Comparison of ENCODE assay signal across 8 cellular contexts in genomic region chr12:47990351-47991105, GRCh38. TPM values are rescaled to one million over a fixed set of nuclear protein-coding genes. Genes with fewer than 3 reads are reported as not detected.
DNase-seq lines count a peak whose midpoint lies in the region; ATAC-seq and TF ChIP-seq lines count a peak whose summit lies in the region.

No MANE protein-coding gene starts in this region.

- peaks cover 6% of the 10 kb centered on the region for H3K27me3 Mint-ChIP-seq in brain

- ATAC-seq in GM18517 (IDR thresholded peaks at IDR 0.05; ENCODE audit: unreplicated experiment) (peak; percentile 98), HG02623 (IDR thresholded peaks at IDR 0.05; ENCODE audit: unreplicated experiment) (peak; percentile 93)

- TF ChIP-seq POLR2A in suprapubic skin (IDR thresholded peaks at IDR 0.05) = no peak
- no peak for TF ChIP-seq POLR2A in uterus (IDR thresholded peaks at IDR 0.05)

- TF ChIP-seq CTCF in brain (conservative IDR thresholded peaks at IDR 0.05) = no peak
- no peak for TF ChIP-seq CTCF in suprapubic skin (IDR thresholded peaks at IDR 0.05)
- TF ChIP-seq CTCF in uterus (IDR thresholded peaks at IDR 0.05) = no peak

- peak overlapping the region in 4 of 5 experiments; percentile 64 to 94 (median 84) for H3K27ac Mint-ChIP-seq in brain

- peaks cover 0 to 9% (median 0%) of the 10 kb centered on the region in 5 experiments for H3K9me3 Mint-ChIP-seq in brain

- intact Hi-C loops in uterus (cut with DNase I; ENCODE audit: low total_unique reads) = no loop called here

- H3K4me1 ChIP-seq in suprapubic skin (peaks cover 4% of the 10 kb centered on the region), uterus (no peaks in the 10 kb centered on the region)

- H3K27ac ChIP-seq in suprapubic skin (no peak overlapping the region), uterus (no peak overlapping the region)

- H3K9me3 ChIP-seq in suprapubic skin (no peaks in the 10 kb centered on the region), uterus (no peaks in the 10 kb centered on the region)

- H3K4me3 ChIP-seq in suprapubic skin (no peak overlapping the region), uterus (no peak overlapping the region)

- 76% methylated on average over 6 of the region's 7 CpGs for WGBS in suprapubic skin

- DNase-seq in NOMO-1 treated with DMSO at 0.1 percent for 48 hours (lab: John Stamatoyannopoulos, UW; ENCODE audit: unreplicated experiment) (peak; percentile 82), suprapubic skin (ENCODE audit: low spot score in 2 of 2) (peak; percentile 8 to 39), NCI-H2227 (lab: John Stamatoyannopoulos, UW; ENCODE audit: unreplicated experiment) (no peak), uterus (no peak), cortex of kidney (lab: John Stamatoyannopoulos, UW) (no peak)

- H3K4me1 Mint-ChIP-seq in brain = peaks cover 68% of the 10 kb centered on the region

- H3K36me3 ChIP-seq in suprapubic skin = no peaks in the 10 kb centered on the region
- no peaks in the 10 kb centered on the region for H3K36me3 ChIP-seq in uterus

- no peak overlapping the region for H3K4me3 Mint-ChIP-seq in brain

- H3K36me3 Mint-ChIP-seq in brain = no peaks in the 10 kb centered on the region

- H3K27me3 ChIP-seq in suprapubic skin (no peaks in the 10 kb centered on the region), uterus (no peaks in the 10 kb centered on the region)

- no peak for TF ChIP-seq EP300 in suprapubic skin (IDR thresholded peaks at IDR 0.05)

RNA-seq across cellular contexts. Expression of gene COL2A1, which starts 13.7 kb away (rescaled TPM):
- polyA plus RNA-seq in brain (ENCODE audit: insufficient read depth, low read depth, low replicate concordance) = 1.7 TPM
- total RNA-seq in suprapubic skin = not detected
- total RNA-seq in uterus = 1 to 10 TPM in 1 of 4 donors, under 1 TPM in 1, not detected in 2; 0.15 to 1.9 TPM

RNA-seq across cellular contexts. Expression of gene TMEM106C, which starts 27.1 kb away (rescaled TPM):
- 154 TPM for polyA plus RNA-seq in brain (ENCODE audit: insufficient read depth, low read depth, low replicate concordance)
- total RNA-seq in suprapubic skin (10 to 100 TPM; 36.8 to 52.9 (median 46.5) TPM), uterus (100 to 1,000 TPM in 1 of 4 donors, 10 to 100 TPM in 3; 54.9 to 157 (median 77.6) TPM)

Comparison
In these comparisons a context has a peak if more than half of its experiments do, and no peak if none do; other contexts are left out.
1. DNase-seq: peak in NOMO-1 treated with DMSO at 0.1 percent for 48 hours (single experiment) and suprapubic skin (2 of 2); none in NCI-H2227 (single experiment), uterus (0 of 2) and cortex of kidney (single experiment).